In the genomic region with DNA sequence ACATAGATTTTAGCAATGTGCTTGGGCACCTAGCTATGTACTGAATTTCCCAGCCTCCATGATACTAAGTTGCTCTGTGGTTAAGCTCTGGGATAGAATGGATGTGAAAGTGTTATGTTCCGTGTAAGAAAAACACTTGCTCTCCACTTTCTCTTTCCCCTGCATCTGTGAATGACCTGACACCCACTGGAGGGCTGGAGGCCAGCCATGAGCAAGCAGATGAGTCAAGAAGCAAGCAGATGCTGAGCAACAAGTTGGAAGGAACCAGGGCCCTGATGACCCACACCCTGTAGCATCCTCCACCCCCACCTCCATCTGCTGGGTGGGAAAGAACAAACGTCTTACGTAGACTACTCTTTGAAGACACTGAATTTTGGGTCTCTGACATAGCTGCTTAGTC, we compare ENCODE assay signal across 2 cellular contexts.
TF ChIP-seq lines count a peak whose summit lies in the region.

No MANE protein-coding gene starts in this region.

TF ChIP-seq in A549, 52 proteins besides CTCF, POLR2A, EP300 and RAD21:
- TF ChIP-seq, protein P1, sequence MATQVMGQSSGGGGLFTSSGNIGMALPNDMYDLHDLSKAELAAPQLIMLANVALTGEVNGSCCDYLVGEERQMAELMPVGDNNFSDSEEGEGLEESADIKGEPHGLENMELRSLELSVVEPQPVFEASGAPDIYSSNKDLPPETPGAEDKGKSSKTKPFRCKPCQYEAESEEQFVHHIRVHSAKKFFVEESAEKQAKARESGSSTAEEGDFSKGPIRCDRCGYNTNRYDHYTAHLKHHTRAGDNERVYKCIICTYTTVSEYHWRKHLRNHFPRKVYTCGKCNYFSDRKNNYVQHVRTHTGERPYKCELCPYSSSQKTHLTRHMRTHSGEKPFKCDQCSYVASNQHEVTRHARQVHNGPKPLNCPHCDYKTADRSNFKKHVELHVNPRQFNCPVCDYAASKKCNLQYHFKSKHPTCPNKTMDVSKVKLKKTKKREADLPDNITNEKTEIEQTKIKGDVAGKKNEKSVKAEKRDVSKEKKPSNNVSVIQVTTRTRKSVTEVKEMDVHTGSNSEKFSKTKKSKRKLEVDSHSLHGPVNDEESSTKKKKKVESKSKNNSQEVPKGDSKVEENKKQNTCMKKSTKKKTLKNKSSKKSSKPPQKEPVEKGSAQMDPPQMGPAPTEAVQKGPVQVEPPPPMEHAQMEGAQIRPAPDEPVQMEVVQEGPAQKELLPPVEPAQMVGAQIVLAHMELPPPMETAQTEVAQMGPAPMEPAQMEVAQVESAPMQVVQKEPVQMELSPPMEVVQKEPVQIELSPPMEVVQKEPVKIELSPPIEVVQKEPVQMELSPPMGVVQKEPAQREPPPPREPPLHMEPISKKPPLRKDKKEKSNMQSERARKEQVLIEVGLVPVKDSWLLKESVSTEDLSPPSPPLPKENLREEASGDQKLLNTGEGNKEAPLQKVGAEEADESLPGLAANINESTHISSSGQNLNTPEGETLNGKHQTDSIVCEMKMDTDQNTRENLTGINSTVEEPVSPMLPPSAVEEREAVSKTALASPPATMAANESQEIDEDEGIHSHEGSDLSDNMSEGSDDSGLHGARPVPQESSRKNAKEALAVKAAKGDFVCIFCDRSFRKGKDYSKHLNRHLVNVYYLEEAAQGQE (IDR thresholded peaks at IDR 0.05), result peak; percentile 21
- no peak for TF ChIP-seq HOXA7 (CRISPR knock-in tag; IDR thresholded peaks at IDR 0.05)

TF ChIP-seq in IMR-90, 13 proteins besides CTCF, POLR2A, EP300 and RAD21:
- TF ChIP-seq MAZ (IDR thresholded peaks at IDR 0.05; ENCODE audit: borderline replicate concordance, low read depth, low read length) (no peak), CHD1 (IDR thresholded peaks at IDR 0.05; ENCODE audit: low read depth, low read length) (no peak), MXI1 (IDR thresholded peaks at IDR 0.05; ENCODE audit: borderline replicate concordance, low read depth, low read length) (no peak), RFX5 (IDR thresholded peaks at IDR 0.05; ENCODE audit: low read depth, low read length) (no peak), BHLHE40 (IDR thresholded peaks at IDR 0.05; ENCODE audit: low read depth, low read length) (no peak), MAFK (IDR thresholded peaks at IDR 0.05; ENCODE audit: low read depth, low read length) (no peak), CEBPB (IDR thresholded peaks at IDR 0.05; ENCODE audit: low read depth, low read length) (no peak), FOS (IDR thresholded peaks at IDR 0.05; ENCODE audit: low read depth, low read length) (no peak), RCOR1 (IDR thresholded peaks at IDR 0.05; ENCODE audit: insufficient replicate concordance, low read length) (no peak), SMC3 (IDR thresholded peaks at IDR 0.05; ENCODE audit: low read depth, low read length) (no peak), NFE2L2 (IDR thresholded peaks at IDR 0.05; ENCODE audit: low read depth, low read length) (no peak)
- TF ChIP-seq, protein P2, sequence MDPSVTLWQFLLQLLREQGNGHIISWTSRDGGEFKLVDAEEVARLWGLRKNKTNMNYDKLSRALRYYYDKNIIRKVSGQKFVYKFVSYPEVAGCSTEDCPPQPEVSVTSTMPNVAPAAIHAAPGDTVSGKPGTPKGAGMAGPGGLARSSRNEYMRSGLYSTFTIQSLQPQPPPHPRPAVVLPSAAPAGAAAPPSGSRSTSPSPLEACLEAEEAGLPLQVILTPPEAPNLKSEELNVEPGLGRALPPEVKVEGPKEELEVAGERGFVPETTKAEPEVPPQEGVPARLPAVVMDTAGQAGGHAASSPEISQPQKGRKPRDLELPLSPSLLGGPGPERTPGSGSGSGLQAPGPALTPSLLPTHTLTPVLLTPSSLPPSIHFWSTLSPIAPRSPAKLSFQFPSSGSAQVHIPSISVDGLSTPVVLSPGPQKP (IDR thresholded peaks at IDR 0.05; ENCODE audit: borderline replicate concordance, low read depth, low read length), result no peak
- TF ChIP-seq, protein P3, sequence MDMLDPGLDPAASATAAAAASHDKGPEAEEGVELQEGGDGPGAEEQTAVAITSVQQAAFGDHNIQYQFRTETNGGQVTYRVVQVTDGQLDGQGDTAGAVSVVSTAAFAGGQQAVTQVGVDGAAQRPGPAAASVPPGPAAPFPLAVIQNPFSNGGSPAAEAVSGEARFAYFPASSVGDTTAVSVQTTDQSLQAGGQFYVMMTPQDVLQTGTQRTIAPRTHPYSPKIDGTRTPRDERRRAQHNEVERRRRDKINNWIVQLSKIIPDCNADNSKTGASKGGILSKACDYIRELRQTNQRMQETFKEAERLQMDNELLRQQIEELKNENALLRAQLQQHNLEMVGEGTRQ (IDR thresholded peaks at IDR 0.05; ENCODE audit: low read depth, low read length), result no peak
TF ChIP-seq in IMR-90: peak in this region for 0.
